18 cellular contexts compared by ENCODE assay signal in genomic region chr9:100515578-100516494, GRCh38. TPM values are rescaled to one million over a fixed set of nuclear protein-coding genes. Genes with fewer than 3 reads are reported as not detected.
DNase-seq lines count a peak whose midpoint lies in the region; ATAC-seq, FAIRE-seq and TF ChIP-seq lines count a peak whose summit lies in the region.
"Had no signal": no experiment of that assay in that cellular context is flagged by ENCODE, and none has a peak within 500 bp of the region (broad histone marks: within the 10 kb centered on the region; RNA-seq: fewer than 3 reads in every experiment).

No MANE protein-coding gene starts in this region.

- no peak overlapping the region for H3K4me3 Mint-ChIP-seq in HFFc6
- H3K4me3 Mint-ChIP-seq: activated CD4-positive, alpha-beta T cell treated with anti-CD3 and anti-CD28 coated beads for 36 hours; brain; CD14-positive monocyte; effector memory CD8-positive, alpha-beta T cell had no signal

- intact Hi-C loops in IMR-90 (cut with micrococcal nuclease): no loop called here
- intact Hi-C loops in K562 (cut with micrococcal nuclease): no loop called here
- intact Hi-C loops in thyroid gland (cut with DNase I): no loop called here

- H4K20me1 ChIP-seq in IMR-90 (ENCODE audit: insufficient read depth, low read length): no peaks in the 10 kb centered on the region
- H4K20me1 ChIP-seq in K562 (replicated peaks; ENCODE audit: control insufficient read depth, insufficient read depth, low read length): no peaks in the 10 kb centered on the region
- no peaks in the 10 kb centered on the region for H4K20me1 ChIP-seq in hepatocyte (ENCODE audit: insufficient read depth, poor library complexity, severe bottlenecking)

- no peak overlapping the region for H2AK9ac ChIP-seq in IMR-90 (replicated peaks; ENCODE audit: low read depth, low read length, poor library complexity)

- no peak overlapping the region for H2BK120ac ChIP-seq in IMR-90 (ENCODE audit: low read depth, low read length)

- H3K27ac Mint-ChIP-seq in HFFc6: no peak overlapping the region
- H3K27ac Mint-ChIP-seq: activated CD4-positive, alpha-beta T cell treated with anti-CD3 and anti-CD28 coated beads for 36 hours; CD14-positive monocyte; effector memory CD8-positive, alpha-beta T cell had no signal

- dilution Hi-C loops in IMR-90 (cut with HindIII; ENCODE audit: low sequenced_read_pairs, unreplicated experiment): no loop called here

- no peak overlapping the region for H4K5ac ChIP-seq in IMR-90 (ENCODE audit: low read depth, low read length)

- H3K4me1 ChIP-seq in IMR-90 (ENCODE audit: control insufficient read depth, insufficient read depth, low read length) (peaks cover 2% of the 10 kb centered on the region; the same call in 1 of the 2 replicates), K562 (replicated peaks in 1 of 2; ENCODE audit: control insufficient read depth in 2 of 2, insufficient read depth in 2 of 2, low read length in 2 of 2) (no peaks in the 10 kb centered on the region; a peak in 1 of 5 replicates), hepatocyte (ENCODE audit: insufficient read depth) (no peaks in the 10 kb centered on the region), thyroid gland (peaks cover 0 to 4% of the 10 kb centered on the region in 2 donors)

- H2AK5ac ChIP-seq in IMR-90 (ENCODE audit: low read depth, low read length): no peak overlapping the region

- ATAC-seq in IMR-90 (ENCODE audit: low read depth): peak; percentile 29; the same call in 1 of the 2 replicates
- no peak for ATAC-seq in K562
- no peak for ATAC-seq in GM21717 (IDR thresholded peaks at IDR 0.05; ENCODE audit: unreplicated experiment)
- ATAC-seq: activated CD4-positive, alpha-beta T cell treated with anti-CD3 and anti-CD28 coated beads for 36 hours; effector memory CD8-positive, alpha-beta T cell had no signal

- H4K91ac ChIP-seq in IMR-90 (ENCODE audit: insufficient read depth, low read depth, low read length): no peak overlapping the region

- no peak overlapping the region for H3K18ac ChIP-seq in IMR-90 (ENCODE audit: low read depth, low read length)

- H3K9me1 ChIP-seq in IMR-90 (ENCODE audit: insufficient read depth, low read length): no peaks in the 10 kb centered on the region
- no peaks in the 10 kb centered on the region for H3K9me1 ChIP-seq in K562 (ENCODE audit: control insufficient read depth, insufficient read depth, low read length)

- H3K36me3 Mint-ChIP-seq in HFFc6 (ENCODE audit: low read depth): peaks cover 1% of the 10 kb centered on the region
- H3K36me3 Mint-ChIP-seq: CD14-positive monocyte had no signal

- no peak overlapping the region for H3K9ac ChIP-seq in IMR-90 (ENCODE audit: low read depth, low read length)
- no peak overlapping the region for H3K9ac ChIP-seq in K562 (ENCODE audit: insufficient read depth in 1 of 2, low read depth in 2 of 2, low read length in 2 of 2)

- no peaks in the 10 kb centered on the region for H3K79me2 ChIP-seq in K562 (ENCODE audit: control insufficient read depth, insufficient read depth, low read length)
- H3K79me2 ChIP-seq in hepatocyte: no peaks in the 10 kb centered on the region

- FAIRE-seq in K562 (lab: Jason Lieb, UNC): no peak

- H3K4ac ChIP-seq in IMR-90 (ENCODE audit: low read depth, low read length): no peak overlapping the region

- no peak overlapping the region for H4K8ac ChIP-seq in IMR-90 (ENCODE audit: low read depth in 2 of 2, low read length in 2 of 2)

- no peaks in the 10 kb centered on the region; a peak in 2 of 4 replicates for H3K79me1 ChIP-seq in IMR-90 (ENCODE audit: low read depth in 1 of 2, low read length in 2 of 2)

- in situ Hi-C loops in IMR-90 (cut with MboI; ENCODE audit: low sequenced_read_pairs) (no loop called here), K562 (cut with MboI) (no loop called here), KBM-7 (cut with MboI; ENCODE audit: low pct_unique_long_range_greater_than_20kb, low sequenced_read_pairs) (no loop called here)

- no peak overlapping the region for H2BK15ac ChIP-seq in IMR-90 (ENCODE audit: low read depth, low read length)

- CTCF ChIA-PET in IMR-90 (lab: Yijun Ruan, JAX): no interaction called here
- CTCF ChIA-PET in K562 (lab: Yijun Ruan, JAX; ENCODE audit: low intra/inter-chr PET ratio): interaction anchor here (0.7 kb wide), 1 partner anchor 24 kb away, joined by 3 read pairs; no protein-coding TSS in a partner anchor

- no peak for TF ChIP-seq POLR2A in IMR-90 (IDR thresholded peaks at IDR 0.05; ENCODE audit: low read depth, low read length)
- no peak for TF ChIP-seq POLR2A in K562 (conservative IDR thresholded peaks at IDR 0.05)
- no peak for TF ChIP-seq POLR2A in thyroid gland (IDR thresholded peaks at IDR 0.05)

- POLR2A ChIA-PET in IMR-90 (lab: Charles Lee; ENCODE audit: unreplicated experiment): no interaction called here
- POLR2A ChIA-PET in K562 (lab: Yijun Ruan, JAX): interaction anchor here (0.6 kb wide), 1 partner anchor 46 kb away, joined by 3 read pairs; no protein-coding TSS in a partner anchor

- DNase-seq in IMR-90 (peak; percentile 34), K562 (ENCODE audit: extremely low read depth in 1 of 4, low spot score in 3 of 4) (peak in 1 of 4 experiments; percentile 11), hepatocyte (ENCODE audit: low spot score) (peak; percentile 40), thyroid gland (peak in 1 of 2 donors; percentile 28), KBM-7 (no peak), HFFc6 (no peak)
- DNase-seq: activated CD4-positive, alpha-beta T cell treated with anti-CD3 and anti-CD28 coated beads for 36 hours; DND-41; effector memory CD8-positive, alpha-beta T cell; GOT3; NCI-H1105; NCI-H2227 treated with DMSO at 0.1 percent for 48 hours; SHP77; stimulated activated CD4-positive, alpha-beta T cell treated with anti-CD3 and anti-CD28 coated beads, Interleukin-4, amount 100 ng/mL, for 24 hours had no signal

- H2BK5ac ChIP-seq in IMR-90 (ENCODE audit: low read depth, low read length, poor library complexity, severe bottlenecking): no peak overlapping the region

- H3K14ac ChIP-seq in IMR-90 (replicated peaks; ENCODE audit: low read depth, low read length): no peak overlapping the region; the same call in 1 of the 2 replicates

- H3K27ac ChIP-seq in IMR-90 (ENCODE audit: insufficient read depth, low read length) (no peak overlapping the region), K562 (ENCODE audit: extremely low read depth, low read depth, low read length) (no peak overlapping the region), hepatocyte (peak overlapping the region; percentile 74), thyroid gland (peak overlapping the region; percentile 15 to 55 (median 48))
- H3K27ac ChIP-seq: thoracic aorta had no signal

- H3K4me2 ChIP-seq in IMR-90 (ENCODE audit: low read depth, low read length) (no peak overlapping the region), K562 (ENCODE audit: insufficient read depth, low read length) (no peak overlapping the region), hepatocyte (peak overlapping the region; percentile 50)

- no peaks in the 10 kb centered on the region for H3K9me2 ChIP-seq in hepatocyte (replicated peaks; ENCODE audit: insufficient read depth)

- H2AFZ ChIP-seq in IMR-90 (replicated peaks; ENCODE audit: low read length, poor library complexity) (no peak overlapping the region), K562 (ENCODE audit: low read depth, low read length) (no peak overlapping the region), hepatocyte (no peak overlapping the region)

- H3K4me3 ChIP-seq in IMR-90 (ENCODE audit: insufficient read depth, low read depth, low read length) (no peak overlapping the region), K562 (no peak overlapping the region), hepatocyte (no peak overlapping the region), thyroid gland (replicated peaks in 1 of 3) (no peak overlapping the region)
- H3K4me3 ChIP-seq: thoracic aorta had no signal

- H3K9me3 ChIP-seq in IMR-90 (ENCODE audit: control insufficient read depth, insufficient read depth, low read length): no peaks in the 10 kb centered on the region
- H3K9me3 ChIP-seq in K562 (replicated peaks; ENCODE audit: control insufficient read depth, insufficient read depth, low read depth, low read length): no peaks in the 10 kb centered on the region
- no peaks in the 10 kb centered on the region for H3K9me3 ChIP-seq in hepatocyte (ENCODE audit: low read depth)
- H3K9me3 ChIP-seq in thyroid gland: no peaks in the 10 kb centered on the region
- H3K9me3 ChIP-seq: thoracic aorta had no signal

- no peak overlapping the region for H3K23ac ChIP-seq in IMR-90 (ENCODE audit: low read depth, low read length)

- 0% methylated on average over 1 of the region's 6 CpGs; no CpG with 5 or more reads in 1 of the 2 experiments for WGBS in IMR-90 (ENCODE audit: extremely low coverage in 2 of 2, insufficient read length in 1 of 2), 2 experiments
- 10% methylated on average over 6 of the region's 6 CpGs for WGBS in K562 (ENCODE audit: insufficient coverage, low coverage, missing lambda C conversion rate)
- 51% methylated on average over 6 of the region's 6 CpGs for WGBS in hepatocyte (ENCODE audit: low lambda C conversion rate, missing lambda C conversion rate)
- 54 to 59% methylated on average over 6 of the region's 6 CpGs for WGBS in thyroid gland, 2 donors

- no TSS peak for BruUV-seq in IMR-90 (replicated peaks; lab: Mats Ljungman, UMichigan)
- no TSS peak for BruUV-seq in K562 (replicated peaks; lab: Mats Ljungman, UMichigan)

- no peaks in the 10 kb centered on the region for H3K27me3 Mint-ChIP-seq in HFFc6 (ENCODE audit: insufficient read depth)
- H3K27me3 Mint-ChIP-seq: activated CD4-positive, alpha-beta T cell treated with anti-CD3 and anti-CD28 coated beads for 36 hours; brain; effector memory CD8-positive, alpha-beta T cell had no signal

- H3K56ac ChIP-seq in IMR-90 (ENCODE audit: extremely low read depth, insufficient read depth, low read length): no peak overlapping the region

- H3K4me1 Mint-ChIP-seq in HFFc6 (ENCODE audit: low read depth): 0 out of 2 replicates have a peak, but pooled peaks cover 4% of the 10 kb centered on the region
- H3K4me1 Mint-ChIP-seq: activated CD4-positive, alpha-beta T cell treated with anti-CD3 and anti-CD28 coated beads for 36 hours; CD14-positive monocyte had no signal

- TF ChIP-seq CTCF in IMR-90 (conservative IDR thresholded peaks at IDR 0.05; ENCODE audit: low read depth, low read length) (no peak), K562 (IDR thresholded peaks at IDR 0.05 in 2 of 3, conservative IDR thresholded peaks at IDR 0.05 in 1 of 3; ENCODE audit: insufficient read depth in 2 of 3, low read depth in 1 of 3, low read length in 3 of 3) (no peak), hepatocyte (IDR thresholded peaks at IDR 0.05; ENCODE audit: poor library complexity) (no peak), thyroid gland (IDR thresholded peaks at IDR 0.05) (no peak), HFFc6 (IDR thresholded peaks at IDR 0.05) (no peak)

- H3K9me3 Mint-ChIP-seq in HFFc6: no peaks in the 10 kb centered on the region; the same call in 1 of the 2 replicates
- H3K9me3 Mint-ChIP-seq: CD14-positive monocyte; effector memory CD8-positive, alpha-beta T cell had no signal

- H3K27me3 ChIP-seq in IMR-90 (ENCODE audit: control insufficient read depth, insufficient read depth, low read length) (no peaks in the 10 kb centered on the region), K562 (ENCODE audit: control insufficient read depth in 2 of 2, insufficient read depth in 2 of 2, low read length in 2 of 2) (no peaks in the 10 kb centered on the region; a peak in 1 of 5 replicates), hepatocyte (no peaks in the 10 kb centered on the region), thyroid gland (no peaks in the 10 kb centered on the region)

- H2BK20ac ChIP-seq in IMR-90 (ENCODE audit: low read depth, low read length): no peak overlapping the region

- H3K36me3 ChIP-seq in IMR-90 (ENCODE audit: control insufficient read depth, insufficient read depth, low read length) (no peaks in the 10 kb centered on the region), K562 (ENCODE audit: control insufficient read depth, insufficient read depth, low read length) (no peaks in the 10 kb centered on the region), hepatocyte (replicated peaks; ENCODE audit: insufficient read depth, low read depth) (no peaks in the 10 kb centered on the region), thyroid gland (no peaks in the 10 kb centered on the region)
- H3K36me3 ChIP-seq: thoracic aorta had no signal

- no peak for TF ChIP-seq EP300 in K562 (IDR thresholded peaks at IDR 0.05; ENCODE audit: low read length)

- TF ChIP-seq RAD21 in IMR-90 (IDR thresholded peaks at IDR 0.05; ENCODE audit: low read length): no peak
- TF ChIP-seq RAD21 in K562 (CRISPR knock-in tag; conservative IDR thresholded peaks at IDR 0.05 in 1 of 2, IDR thresholded peaks at IDR 0.05 in 1 of 2): no peak

RNA-seq across cellular contexts. Expression of gene TMEFF1, which starts 42.9 kb away (rescaled TPM):
- total RNA-seq in IMR-90 (2012; rRNA removed) (0.90 and 1.9 TPM in 2 replicates), K562 (2014; rRNA removed) (0.49 and 0.59 TPM in 2 replicates), K562 (2014; rRNA removed; fragmentation: Illumina TruSeq; extraction: Trizol) (0.11 TPM in 1 of 2 replicates, not detected in the other), K562 (2015; rRNA removed; fragmentation: Illumina TruSeq; extraction: Trizol) (0.07 TPM in 1 of 2 replicates, not detected in the other), K562 (2021) (0.83 and 1.1 TPM in 2 replicates), hepatocyte (8.7 and 13.7 TPM in 2 replicates), thyroid gland (10 to 100 TPM in 1 of 4 donors, 1 to 10 TPM in 3; 2.0 to 10.4 (median 4.8) TPM)
- polyA plus RNA-seq in IMR-90 (2012; rRNA removed) (0.62 and 0.89 TPM in 2 replicates), K562 (2011; rRNA removed) (0.04 and 0.08 TPM in 2 replicates), K562 (2014; fragmentation: Illumina TruSeq; extraction: Trizol) (0.30 and 0.40 TPM in 2 replicates), K562 (2014; fragmentation: Nextera tagmentation; extraction: Ambion mirVana) (not detected), K562 (2014; rRNA removed) (0.11 and 0.28 TPM in 2 replicates), hepatocyte (5.4 and 5.9 TPM in 2 replicates)
- polyA plus RNA-seq in IMR-90 (2012; cell fraction: cytosol; rRNA removed): 0.26 and 0.85 TPM in 2 replicates
- polyA plus RNA-seq in IMR-90 (2012; cell fraction: nucleus; rRNA removed; ENCODE audit: low replicate concordance): 0.32 and 0.77 TPM in 2 replicates
- 0.19 and 0.32 TPM in 2 replicates for total RNA-seq in K562 (2011; cell fraction: chromatin; rRNA removed; ENCODE audit: low replicate concordance)
- not detected in 2 replicates for total RNA-seq in K562 (2011; cell fraction: nucleolus; rRNA removed)
- total RNA-seq in K562 (2011; cell fraction: nucleoplasm; rRNA removed): 0.37 TPM in 1 of 2 replicates, not detected in the other
- 0.06 and 0.31 TPM in 2 replicates for polyA plus RNA-seq in K562 (2011; cell fraction: cytosol; rRNA removed)
- 0.06 and 0.28 TPM in 2 replicates for polyA plus RNA-seq in K562 (2011; cell fraction: nucleus; rRNA removed)
- 0.09 and 0.18 TPM in 2 replicates for polyA plus RNA-seq in K562 (2012)
- polyA minus RNA-seq in K562 (2011; rRNA and poly(A)+ RNA removed): 0.18 TPM in 1 of 2 replicates, not detected in the other
- polyA minus RNA-seq in K562 (2011; cell fraction: cytosol; rRNA and poly(A)+ RNA removed): 0.48 and 1.0 TPM in 2 replicates
- 0.11 TPM in 1 of 2 replicates, not detected in the other for polyA minus RNA-seq in K562 (2011; cell fraction: nucleus; rRNA and poly(A)+ RNA removed)
- 1 to 10 TPM; 1.3 to 2.4 (median 1.6) TPM for total RNA-seq in HFFc6 (2021; fragmentation: NEBNext Ultra II Directional; extraction: Animal tissue kit (Norgen Biotek cat#: 25700))
- total RNA-seq: thoracic aorta had no signal
- polyA plus RNA-seq: CD14-positive monocyte had no signal

Comparison
In these comparisons a context has a peak if more than half of its experiments do, and no peak if none do; other contexts are left out.
1. DNase-seq: peak in IMR-90 (single experiment) and hepatocyte (single experiment); none in KBM-7 (single experiment) and HFFc6 (single experiment).
2. H3K27ac ChIP-seq: peak in hepatocyte (single experiment) and thyroid gland (3 of 3); none in IMR-90 (single experiment) and K562 (single experiment).